In genomic region chr19:33518541-33518940, GRCh38 we compare ENCODE assay signal across 26 cellular contexts.
"Had no signal": no experiment of that assay in that cellular context is flagged by ENCODE, and none has a peak within 500 bp of the region (broad histone marks: within the 10 kb centered on the region; RNA-seq: fewer than 3 reads in every experiment).

No MANE protein-coding gene starts in this region.

- H3K4me3 ChIP-seq: ovary, prostate gland, smooth muscle cell, upper lobe of left lung had no signal

- H3K27ac Mint-ChIP-seq: activated CD4-positive, alpha-beta T cell treated with anti-CD3 and anti-CD28 coated beads for 36 hours; activated CD8-positive, alpha-beta memory T cell treated with anti-CD3 and anti-CD28 coated beads, Interleukin-2, amount 10 ng/mL, durations not matched to agents 7 days and 5 days; activated CD8-positive, alpha-beta T cell treated with anti-CD3 and anti-CD28 coated beads, Interleukin-2, amount 10 ng/mL, durations not matched to agents 7 days and 5 days; activated naive CD4-positive, alpha-beta T cell treated with anti-CD3 and anti-CD28 coated beads, Interleukin-2, amount 50 U/mL, for 24 hours; activated naive CD8-positive, alpha-beta T cell treated with anti-CD3 and anti-CD28 coated beads, Interleukin-2, amount 50 U/mL, for 24 hours; activated T-helper 2 cell treated with anti-CD3 and anti-CD28 coated beads, Interferon-gamma antibody, Interleukin-2, Interleukin-4, amounts not matched to agents 10 μg/mL and 5 μg/mL and 100 μg/mL, durations not matched to agents 14 hours and 24 hours and 36 hours; mesothelial cell of epicardium; naive thymus-derived CD4-positive, alpha-beta T cell; stimulated activated memory B cell treated with anti-CD40 and anti-IgM and Interleukin-4, amounts not matched to agents 10 μg/mL and 1 μg/mL and 100 μg/mL, for 72 hours; stimulated activated naive CD8-positive, alpha-beta T cell treated with anti-CD3 and anti-CD28 coated beads, Interleukin-15, amount 100 ng/mL, for 72 hours had no signal

- H3K36me3 ChIP-seq: neutrophil, ovary, prostate gland, upper lobe of left lung had no signal

- H3K9me3 Mint-ChIP-seq: activated naive CD4-positive, alpha-beta T cell treated with anti-CD3 and anti-CD28 coated beads, Interleukin-2, amount 50 U/mL, for 24 hours; activated naive CD8-positive, alpha-beta T cell treated with anti-CD3 and anti-CD28 coated beads, Interleukin-2, amount 50 U/mL, for 24 hours; activated T-helper 2 cell treated with anti-CD3 and anti-CD28 coated beads, Interferon-gamma antibody, Interleukin-2, Interleukin-4, amounts not matched to agents 10 μg/mL and 5 μg/mL and 100 μg/mL, durations not matched to agents 14 hours and 24 hours and 36 hours; mesothelial cell of epicardium; naive thymus-derived CD4-positive, alpha-beta T cell; stimulated activated memory B cell treated with anti-CD40 and anti-IgM and Interleukin-4, amounts not matched to agents 10 μg/mL and 1 μg/mL and 100 μg/mL, for 72 hours; stimulated activated naive CD8-positive, alpha-beta T cell treated with anti-CD3 and anti-CD28 coated beads, Interleukin-15, amount 100 ng/mL, for 72 hours had no signal

- DNase-seq: activated CD4-positive, alpha-beta T cell treated with anti-CD3 and anti-CD28 coated beads for 36 hours; activated CD4-positive, CD25-positive, alpha-beta regulatory T cell; activated CD8-positive, alpha-beta memory T cell treated with anti-CD3 and anti-CD28 coated beads, Interleukin-2, amount 10 ng/mL, durations not matched to agents 7 days and 5 days; activated CD8-positive, alpha-beta T cell treated with anti-CD3 and anti-CD28 coated beads, Interleukin-2, amount 10 ng/mL, durations not matched to agents 7 days and 5 days; activated naive CD8-positive, alpha-beta T cell treated with anti-CD3 and anti-CD28 coated beads, Interleukin-2, amount 50 U/mL, for 24 hours; activated T-cell treated with anti-CD3 and anti-CD28 coated beads, Interleukin-2, amount 50 U/mL, for 48 hours; amygdala; effector memory CD4-positive, alpha-beta T cell; islet precursor cell; left colon; naive thymus-derived CD4-positive, alpha-beta T cell; ovary; stimulated activated CD4-positive, alpha-beta T cell treated with anti-CD3 and anti-CD28 coated beads, Interleukin-1b, Interleukin-23, amount 100 ng/mL, for 48 hours; stimulated activated CD4-positive, alpha-beta T cell treated with anti-CD3 and anti-CD28 coated beads, Interleukin-4, amount 100 ng/mL, for 4 hours; stimulated activated CD8-positive, alpha-beta memory T cell treated with anti-CD3 and anti-CD28 coated beads, Interleukin-4, amount 100 ng/mL, for 48 hours; stimulated activated naive CD8-positive, alpha-beta T cell treated with anti-CD3 and anti-CD28 coated beads, Interleukin-15, amount 100 ng/mL, for 72 hours; substantia nigra; T-helper 1 cell; upper lobe of left lung had no signal

- H3K4me1 ChIP-seq: prostate gland had no signal

- H3K4me3 Mint-ChIP-seq: activated CD4-positive, alpha-beta T cell treated with anti-CD3 and anti-CD28 coated beads for 36 hours; activated CD8-positive, alpha-beta memory T cell treated with anti-CD3 and anti-CD28 coated beads, Interleukin-2, amount 10 ng/mL, durations not matched to agents 7 days and 5 days; activated CD8-positive, alpha-beta T cell treated with anti-CD3 and anti-CD28 coated beads, Interleukin-2, amount 10 ng/mL, durations not matched to agents 7 days and 5 days; activated naive CD4-positive, alpha-beta T cell treated with anti-CD3 and anti-CD28 coated beads, Interleukin-2, amount 50 U/mL, for 24 hours; activated naive CD8-positive, alpha-beta T cell treated with anti-CD3 and anti-CD28 coated beads, Interleukin-2, amount 50 U/mL, for 24 hours; mesothelial cell of epicardium; stimulated activated memory B cell treated with anti-CD40 and anti-IgM and Interleukin-4, amounts not matched to agents 10 μg/mL and 1 μg/mL and 100 μg/mL, for 72 hours; stimulated activated naive CD8-positive, alpha-beta T cell treated with anti-CD3 and anti-CD28 coated beads, Interleukin-15, amount 100 ng/mL, for 72 hours had no signal

- ATAC-seq: activated CD4-positive, alpha-beta T cell treated with anti-CD3 and anti-CD28 coated beads for 36 hours; activated CD8-positive, alpha-beta memory T cell treated with anti-CD3 and anti-CD28 coated beads, Interleukin-2, amount 10 ng/mL, durations not matched to agents 7 days and 5 days; activated CD8-positive, alpha-beta T cell treated with anti-CD3 and anti-CD28 coated beads, Interleukin-2, amount 10 ng/mL, durations not matched to agents 7 days and 5 days; activated naive CD8-positive, alpha-beta T cell treated with anti-CD3 and anti-CD28 coated beads, Interleukin-2, amount 50 U/mL, for 24 hours; left colon; naive thymus-derived CD4-positive, alpha-beta T cell; stimulated activated memory B cell treated with anti-CD40 and anti-IgM and Interleukin-4, amounts not matched to agents 10 μg/mL and 1 μg/mL and 100 μg/mL, for 72 hours; stimulated activated naive CD8-positive, alpha-beta T cell treated with anti-CD3 and anti-CD28 coated beads, Interleukin-15, amount 100 ng/mL, for 72 hours had no signal

- H3K36me3 Mint-ChIP-seq: activated CD8-positive, alpha-beta memory T cell treated with anti-CD3 and anti-CD28 coated beads, Interleukin-2, amount 10 ng/mL, durations not matched to agents 7 days and 5 days; activated naive CD4-positive, alpha-beta T cell treated with anti-CD3 and anti-CD28 coated beads, Interleukin-2, amount 50 U/mL, for 24 hours; mesothelial cell of epicardium; naive thymus-derived CD4-positive, alpha-beta T cell had no signal

- H3K27ac ChIP-seq: neutrophil, ovary, prostate gland, upper lobe of left lung had no signal

- H3K4me2 ChIP-seq: smooth muscle cell had no signal

- H3K9me3 ChIP-seq: neutrophil, ovary, prostate gland, upper lobe of left lung had no signal

- H3K27me3 Mint-ChIP-seq: activated CD4-positive, alpha-beta T cell treated with anti-CD3 and anti-CD28 coated beads for 36 hours; activated naive CD4-positive, alpha-beta T cell treated with anti-CD3 and anti-CD28 coated beads, Interleukin-2, amount 50 U/mL, for 24 hours; activated naive CD8-positive, alpha-beta T cell treated with anti-CD3 and anti-CD28 coated beads, Interleukin-2, amount 50 U/mL, for 24 hours; stimulated activated memory B cell treated with anti-CD40 and anti-IgM and Interleukin-4, amounts not matched to agents 10 μg/mL and 1 μg/mL and 100 μg/mL, for 72 hours; stimulated activated naive CD8-positive, alpha-beta T cell treated with anti-CD3 and anti-CD28 coated beads, Interleukin-15, amount 100 ng/mL, for 72 hours had no signal

- H3K27me3 ChIP-seq: ovary, upper lobe of left lung had no signal
